ENCODE assay signal across 1 cellular context in the genomic region with DNA sequence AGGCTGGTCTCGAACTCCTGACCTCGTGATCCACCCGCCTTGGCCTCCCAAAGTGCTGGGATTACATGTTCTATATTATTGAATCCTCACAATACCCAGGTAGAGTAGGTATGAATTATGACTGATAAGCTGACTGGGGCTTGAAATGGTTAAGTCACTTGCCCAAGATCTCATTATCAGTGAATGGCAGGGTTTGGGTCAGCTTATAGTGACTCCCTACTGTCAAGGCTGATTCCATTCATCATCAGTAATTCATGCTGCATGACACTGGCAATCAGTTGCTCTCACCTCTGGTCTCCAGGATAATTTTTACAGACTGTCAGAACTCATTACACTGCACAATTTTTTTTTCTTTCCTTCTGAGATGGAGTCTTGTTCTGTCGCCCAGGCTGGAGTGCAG.
TF ChIP-seq lines count a peak whose summit lies in the region.

No MANE protein-coding gene starts in this region.

TF ChIP-seq in K562, 482 proteins besides CTCF, POLR2A, EP300 and RAD21 (continued from another document and continues in another):
- peak in 1 of 2 experiments; percentile 48 for TF ChIP-seq NCOA2 (IDR thresholded peaks at IDR 0.05; ENCODE audit: partially characterized antibody in 2 of 2)
- TF ChIP-seq THRAP3 (IDR thresholded peaks at IDR 0.05; ENCODE audit: borderline replicate concordance) = no peak
- no peak for TF ChIP-seq ZFP36 (IDR thresholded peaks at IDR 0.05; ENCODE audit: low read depth, low read length, partially characterized antibody)
- peak; percentile 84 for TF ChIP-seq SMARCA4 (IDR thresholded peaks at IDR 0.05)
- no peak for TF ChIP-seq FOXA3 (CRISPR knock-in tag; conservative IDR thresholded peaks at IDR 0.05 in 1 of 2, IDR thresholded peaks at IDR 0.05 in 1 of 2)
- peak; percentile 52 for TF ChIP-seq CREM (IDR thresholded peaks at IDR 0.05; ENCODE audit: low read depth)
- TF ChIP-seq SREBF1 (IDR thresholded peaks at IDR 0.05; ENCODE audit: borderline replicate concordance, low read depth, low read length) = no peak
- TF ChIP-seq, protein P1, sequence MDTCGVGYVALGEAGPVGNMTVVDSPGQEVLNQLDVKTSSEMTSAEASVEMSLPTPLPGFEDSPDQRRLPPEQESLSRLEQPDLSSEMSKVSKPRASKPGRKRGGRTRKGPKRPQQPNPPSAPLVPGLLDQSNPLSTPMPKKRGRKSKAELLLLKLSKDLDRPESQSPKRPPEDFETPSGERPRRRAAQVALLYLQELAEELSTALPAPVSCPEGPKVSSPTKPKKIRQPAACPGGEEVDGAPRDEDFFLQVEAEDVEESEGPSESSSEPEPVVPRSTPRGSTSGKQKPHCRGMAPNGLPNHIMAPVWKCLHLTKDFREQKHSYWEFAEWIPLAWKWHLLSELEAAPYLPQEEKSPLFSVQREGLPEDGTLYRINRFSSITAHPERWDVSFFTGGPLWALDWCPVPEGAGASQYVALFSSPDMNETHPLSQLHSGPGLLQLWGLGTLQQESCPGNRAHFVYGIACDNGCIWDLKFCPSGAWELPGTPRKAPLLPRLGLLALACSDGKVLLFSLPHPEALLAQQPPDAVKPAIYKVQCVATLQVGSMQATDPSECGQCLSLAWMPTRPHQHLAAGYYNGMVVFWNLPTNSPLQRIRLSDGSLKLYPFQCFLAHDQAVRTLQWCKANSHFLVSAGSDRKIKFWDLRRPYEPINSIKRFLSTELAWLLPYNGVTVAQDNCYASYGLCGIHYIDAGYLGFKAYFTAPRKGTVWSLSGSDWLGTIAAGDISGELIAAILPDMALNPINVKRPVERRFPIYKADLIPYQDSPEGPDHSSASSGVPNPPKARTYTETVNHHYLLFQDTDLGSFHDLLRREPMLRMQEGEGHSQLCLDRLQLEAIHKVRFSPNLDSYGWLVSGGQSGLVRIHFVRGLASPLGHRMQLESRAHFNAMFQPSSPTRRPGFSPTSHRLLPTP (IDR thresholded peaks at IDR 0.05; ENCODE audit: borderline replicate concordance, extremely low read depth, insufficient read length) = no peak
- no peak for TF ChIP-seq BRD9 (IDR thresholded peaks at IDR 0.05; ENCODE audit: low read depth, partially characterized antibody)
- TF ChIP-seq, protein P2, sequence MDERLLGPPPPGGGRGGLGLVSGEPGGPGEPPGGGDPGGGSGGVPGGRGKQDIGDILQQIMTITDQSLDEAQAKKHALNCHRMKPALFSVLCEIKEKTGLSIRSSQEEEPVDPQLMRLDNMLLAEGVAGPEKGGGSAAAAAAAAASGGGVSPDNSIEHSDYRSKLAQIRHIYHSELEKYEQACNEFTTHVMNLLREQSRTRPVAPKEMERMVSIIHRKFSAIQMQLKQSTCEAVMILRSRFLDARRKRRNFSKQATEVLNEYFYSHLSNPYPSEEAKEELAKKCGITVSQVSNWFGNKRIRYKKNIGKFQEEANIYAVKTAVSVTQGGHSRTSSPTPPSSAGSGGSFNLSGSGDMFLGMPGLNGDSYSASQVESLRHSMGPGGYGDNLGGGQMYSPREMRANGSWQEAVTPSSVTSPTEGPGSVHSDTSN (CRISPR knock-in tag; IDR thresholded peaks at IDR 0.05; ENCODE audit: low read depth) = no peak
- TF ChIP-seq, protein P2 (tag; conservative IDR thresholded peaks at IDR 0.05; ENCODE audit: low read depth) = peak; percentile 96
- TF ChIP-seq HNRNPLL (IDR thresholded peaks at IDR 0.05; ENCODE audit: low read depth, low read length, poor library complexity, severe bottlenecking) = no peak
- TF ChIP-seq POLR2B (IDR thresholded peaks at IDR 0.05; ENCODE audit: low read depth, partially characterized antibody) = no peak
- no peak for TF ChIP-seq XRCC3 (IDR thresholded peaks at IDR 0.05)
- TF ChIP-seq SETDB1 (IDR thresholded peaks at IDR 0.05; ENCODE audit: low read length) = no peak
- TF ChIP-seq ZNF76 (CRISPR knock-in tag; IDR thresholded peaks at IDR 0.05; ENCODE audit: borderline replicate concordance) = no peak
- TF ChIP-seq TEAD2 (tag; IDR thresholded peaks at IDR 0.05) = no peak
- no peak for TF ChIP-seq POLR2G (IDR thresholded peaks at IDR 0.05; ENCODE audit: low read depth, low read length)
- TF ChIP-seq, protein P3, sequence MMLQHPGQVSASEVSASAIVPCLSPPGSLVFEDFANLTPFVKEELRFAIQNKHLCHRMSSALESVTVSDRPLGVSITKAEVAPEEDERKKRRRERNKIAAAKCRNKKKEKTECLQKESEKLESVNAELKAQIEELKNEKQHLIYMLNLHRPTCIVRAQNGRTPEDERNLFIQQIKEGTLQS (IDR thresholded peaks at IDR 0.05) = no peak
- TF ChIP-seq, protein P3 (CRISPR knock-in tag; conservative IDR thresholded peaks at IDR 0.05) = 0 out of 2 replicates have a peak, but pooled peaks have one; percentile 52
- no peak for TF ChIP-seq CBX2 (IDR thresholded peaks at IDR 0.05; ENCODE audit: insufficient read depth, low read length, poor library complexity, severe bottlenecking)
- TF ChIP-seq ESRRA (IDR thresholded peaks at IDR 0.05; ENCODE audit: borderline replicate concordance, low read depth) = no peak
- no peak for TF ChIP-seq ZNF175 (CRISPR knock-in tag; IDR thresholded peaks at IDR 0.05; ENCODE audit: low read depth)
- TF ChIP-seq, protein P4, sequence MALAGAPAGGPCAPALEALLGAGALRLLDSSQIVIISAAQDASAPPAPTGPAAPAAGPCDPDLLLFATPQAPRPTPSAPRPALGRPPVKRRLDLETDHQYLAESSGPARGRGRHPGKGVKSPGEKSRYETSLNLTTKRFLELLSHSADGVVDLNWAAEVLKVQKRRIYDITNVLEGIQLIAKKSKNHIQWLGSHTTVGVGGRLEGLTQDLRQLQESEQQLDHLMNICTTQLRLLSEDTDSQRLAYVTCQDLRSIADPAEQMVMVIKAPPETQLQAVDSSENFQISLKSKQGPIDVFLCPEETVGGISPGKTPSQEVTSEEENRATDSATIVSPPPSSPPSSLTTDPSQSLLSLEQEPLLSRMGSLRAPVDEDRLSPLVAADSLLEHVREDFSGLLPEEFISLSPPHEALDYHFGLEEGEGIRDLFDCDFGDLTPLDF (CRISPR knock-in tag; IDR thresholded peaks at IDR 0.05) = no peak
- TF ChIP-seq ZFPM2 (CRISPR knock-in tag; IDR thresholded peaks at IDR 0.05) = no peak
- TF ChIP-seq FOS (IDR thresholded peaks at IDR 0.05; ENCODE audit: extremely low read depth, insufficient read length) = no peak
- no peak for TF ChIP-seq SIN3A (IDR thresholded peaks at IDR 0.05; ENCODE audit: borderline replicate concordance in 2 of 2, control insufficient read depth in 1 of 2, low read depth in 2 of 2, low read length in 2 of 2)
- no peak for TF ChIP-seq TCFL5 (CRISPR knock-in tag; conservative IDR thresholded peaks at IDR 0.05)
- no peak for TF ChIP-seq TGIF2 (CRISPR knock-in tag; IDR thresholded peaks at IDR 0.05)
- TF ChIP-seq, protein P5, sequence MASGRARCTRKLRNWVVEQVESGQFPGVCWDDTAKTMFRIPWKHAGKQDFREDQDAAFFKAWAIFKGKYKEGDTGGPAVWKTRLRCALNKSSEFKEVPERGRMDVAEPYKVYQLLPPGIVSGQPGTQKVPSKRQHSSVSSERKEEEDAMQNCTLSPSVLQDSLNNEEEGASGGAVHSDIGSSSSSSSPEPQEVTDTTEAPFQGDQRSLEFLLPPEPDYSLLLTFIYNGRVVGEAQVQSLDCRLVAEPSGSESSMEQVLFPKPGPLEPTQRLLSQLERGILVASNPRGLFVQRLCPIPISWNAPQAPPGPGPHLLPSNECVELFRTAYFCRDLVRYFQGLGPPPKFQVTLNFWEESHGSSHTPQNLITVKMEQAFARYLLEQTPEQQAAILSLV (tag; IDR thresholded peaks at IDR 0.05) = no peak
- TF ChIP-seq NFYB (IDR thresholded peaks at IDR 0.05; ENCODE audit: extremely low read depth, insufficient read length) = no peak
- TF ChIP-seq PRPF4 (IDR thresholded peaks at IDR 0.05; ENCODE audit: insufficient read depth, low read depth, low read length, poor library complexity, severe bottlenecking) = no peak
- TF ChIP-seq SMC3 (conservative IDR thresholded peaks at IDR 0.05; ENCODE audit: insufficient read depth, low read depth, low read length) = no peak
- TF ChIP-seq, protein P6, sequence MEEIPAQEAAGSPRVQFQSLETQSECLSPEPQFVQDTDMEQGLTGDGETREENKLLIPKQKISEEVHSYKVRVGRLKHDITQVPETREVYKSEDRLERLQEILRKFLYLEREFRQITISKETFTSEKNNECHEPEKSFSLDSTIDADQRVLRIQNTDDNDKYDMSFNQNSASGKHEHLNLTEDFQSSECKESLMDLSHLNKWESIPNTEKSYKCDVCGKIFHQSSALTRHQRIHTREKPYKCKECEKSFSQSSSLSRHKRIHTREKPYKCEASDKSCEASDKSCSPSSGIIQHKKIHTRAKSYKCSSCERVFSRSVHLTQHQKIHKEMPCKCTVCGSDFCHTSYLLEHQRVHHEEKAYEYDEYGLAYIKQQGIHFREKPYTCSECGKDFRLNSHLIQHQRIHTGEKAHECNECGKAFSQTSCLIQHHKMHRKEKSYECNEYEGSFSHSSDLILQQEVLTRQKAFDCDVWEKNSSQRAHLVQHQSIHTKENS (CRISPR knock-in tag; IDR thresholded peaks at IDR 0.05) = no peak
- TF ChIP-seq, protein P7, sequence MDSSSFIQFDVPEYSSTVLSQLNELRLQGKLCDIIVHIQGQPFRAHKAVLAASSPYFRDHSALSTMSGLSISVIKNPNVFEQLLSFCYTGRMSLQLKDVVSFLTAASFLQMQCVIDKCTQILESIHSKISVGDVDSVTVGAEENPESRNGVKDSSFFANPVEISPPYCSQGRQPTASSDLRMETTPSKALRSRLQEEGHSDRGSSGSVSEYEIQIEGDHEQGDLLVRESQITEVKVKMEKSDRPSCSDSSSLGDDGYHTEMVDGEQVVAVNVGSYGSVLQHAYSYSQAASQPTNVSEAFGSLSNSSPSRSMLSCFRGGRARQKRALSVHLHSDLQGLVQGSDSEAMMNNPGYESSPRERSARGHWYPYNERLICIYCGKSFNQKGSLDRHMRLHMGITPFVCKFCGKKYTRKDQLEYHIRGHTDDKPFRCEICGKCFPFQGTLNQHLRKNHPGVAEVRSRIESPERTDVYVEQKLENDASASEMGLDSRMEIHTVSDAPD (CRISPR knock-in tag; IDR thresholded peaks at IDR 0.05) = no peak
- no peak for TF ChIP-seq CHD1 (IDR thresholded peaks at IDR 0.05; ENCODE audit: low read length)
- no peak for TF ChIP-seq KAT2B (IDR thresholded peaks at IDR 0.05; ENCODE audit: low read depth, low read length)
- TF ChIP-seq, protein P8, sequence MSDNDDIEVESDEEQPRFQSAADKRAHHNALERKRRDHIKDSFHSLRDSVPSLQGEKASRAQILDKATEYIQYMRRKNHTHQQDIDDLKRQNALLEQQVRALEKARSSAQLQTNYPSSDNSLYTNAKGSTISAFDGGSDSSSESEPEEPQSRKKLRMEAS (CRISPR knock-in tag; IDR thresholded peaks at IDR 0.05) = no peak
- TF ChIP-seq SUPT5H (IDR thresholded peaks at IDR 0.05) = no peak
- TF ChIP-seq ZNF253 (CRISPR knock-in tag; conservative IDR thresholded peaks at IDR 0.05) = no peak
- TF ChIP-seq, protein P9, sequence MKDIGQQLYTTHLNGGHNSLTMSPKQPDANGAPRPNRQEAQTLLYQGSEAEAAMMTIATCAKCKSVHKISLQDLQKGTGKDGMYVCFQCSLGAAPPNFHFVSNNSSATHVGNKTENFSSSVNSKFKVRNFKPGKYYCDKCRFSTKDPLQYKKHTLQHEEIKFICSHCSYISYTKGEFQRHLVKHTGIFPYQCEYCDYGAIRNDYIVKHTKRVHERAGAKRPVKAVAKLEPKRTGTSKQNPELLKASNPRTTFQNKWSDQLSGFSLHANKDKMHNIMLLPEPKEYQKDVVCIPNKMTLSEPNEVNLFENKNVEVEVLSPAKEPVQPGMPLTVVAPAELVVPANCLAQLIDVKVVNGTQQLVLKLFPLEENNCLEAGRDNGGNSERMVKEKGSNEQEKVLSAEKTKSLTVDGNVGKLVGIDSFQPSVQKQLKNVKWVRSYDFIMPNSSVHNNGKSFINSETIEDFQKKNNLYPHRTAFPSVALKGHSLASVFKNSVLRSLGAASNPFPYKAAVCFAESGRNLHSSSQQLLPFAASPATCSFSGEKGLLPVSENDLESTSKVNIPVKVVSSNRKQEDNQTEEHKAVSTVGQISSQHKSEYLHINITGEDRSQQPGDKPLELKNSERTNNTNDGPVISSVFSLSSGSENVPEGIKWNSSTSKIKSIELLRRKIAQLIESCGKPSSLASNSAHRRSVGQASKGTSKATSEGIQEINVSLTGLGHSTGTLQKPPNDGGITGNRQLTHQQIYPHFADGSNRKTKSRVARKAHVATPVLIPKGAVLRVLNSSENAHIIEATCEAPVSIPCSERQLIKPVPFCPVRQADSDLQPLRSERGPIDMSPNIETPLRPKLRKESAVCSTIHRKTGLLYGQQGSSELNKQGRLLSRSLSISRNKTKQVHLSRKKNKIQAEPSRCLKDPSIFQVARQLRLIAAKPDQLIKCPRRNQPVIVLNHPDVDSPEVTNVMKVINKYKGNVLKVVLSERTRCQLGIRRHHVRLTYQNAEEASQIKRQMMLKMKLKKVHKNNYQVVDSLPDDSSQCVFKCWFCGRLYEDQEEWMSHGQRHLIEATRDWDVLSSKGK (CRISPR knock-in tag; IDR thresholded peaks at IDR 0.05) = no peak
- no peak for TF ChIP-seq ATF1 (CRISPR knock-in tag; IDR thresholded peaks at IDR 0.05)
- TF ChIP-seq ATF1 (tag; IDR thresholded peaks at IDR 0.05) = peak; percentile 37
- no peak for TF ChIP-seq DDX20 (tag; IDR thresholded peaks at IDR 0.05; ENCODE audit: low read depth)
- TF ChIP-seq, protein P10, sequence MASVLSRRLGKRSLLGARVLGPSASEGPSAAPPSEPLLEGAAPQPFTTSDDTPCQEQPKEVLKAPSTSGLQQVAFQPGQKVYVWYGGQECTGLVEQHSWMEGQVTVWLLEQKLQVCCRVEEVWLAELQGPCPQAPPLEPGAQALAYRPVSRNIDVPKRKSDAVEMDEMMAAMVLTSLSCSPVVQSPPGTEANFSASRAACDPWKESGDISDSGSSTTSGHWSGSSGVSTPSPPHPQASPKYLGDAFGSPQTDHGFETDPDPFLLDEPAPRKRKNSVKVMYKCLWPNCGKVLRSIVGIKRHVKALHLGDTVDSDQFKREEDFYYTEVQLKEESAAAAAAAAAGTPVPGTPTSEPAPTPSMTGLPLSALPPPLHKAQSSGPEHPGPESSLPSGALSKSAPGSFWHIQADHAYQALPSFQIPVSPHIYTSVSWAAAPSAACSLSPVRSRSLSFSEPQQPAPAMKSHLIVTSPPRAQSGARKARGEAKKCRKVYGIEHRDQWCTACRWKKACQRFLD (CRISPR knock-in tag; IDR thresholded peaks at IDR 0.05) = no peak
